11 cellular contexts compared by ENCODE assay signal in the genomic region with DNA sequence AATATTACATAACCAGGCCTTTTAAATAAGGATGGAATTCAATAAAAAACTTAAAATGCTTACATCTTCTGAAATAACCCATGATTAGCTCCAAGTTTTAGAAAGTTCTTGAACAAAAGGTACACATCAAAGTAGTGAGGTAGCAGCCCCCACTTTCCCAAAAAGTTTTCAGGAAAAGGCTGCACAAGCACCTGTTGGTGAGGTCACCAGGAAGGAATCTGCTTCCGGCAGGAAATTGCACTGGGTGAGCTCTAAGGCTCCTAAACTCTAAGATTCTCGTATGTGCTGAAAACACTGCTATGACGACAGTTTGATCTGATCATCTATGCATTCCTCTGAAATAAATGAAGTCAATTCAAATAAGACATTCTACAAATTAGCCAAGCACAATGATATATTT. TPM values are rescaled to one million over a fixed set of nuclear protein-coding genes. Genes with fewer than 3 reads are reported as not detected.
DNase-seq lines count a peak whose midpoint lies in the region; ATAC-seq and TF ChIP-seq lines count a peak whose summit lies in the region.
"Had no signal": no experiment of that assay in that cellular context is flagged by ENCODE, and none has a peak within 500 bp of the region (broad histone marks: within the 10 kb centered on the region; RNA-seq: fewer than 3 reads in every experiment).

No MANE protein-coding gene starts in this region.

- H3K36me3 ChIP-seq in Panc1 (ENCODE audit: control insufficient read depth, insufficient read depth, low read length) (no peaks in the 10 kb centered on the region), Caco-2 (ENCODE audit: control insufficient read depth, insufficient read depth, low read length) (no peaks in the 10 kb centered on the region)
- H3K36me3 ChIP-seq: cardiac muscle cell had no signal

- H3K9me3 ChIP-seq in Panc1 (ENCODE audit: control insufficient read depth, insufficient read depth, low read depth, low read length) (no peaks in the 10 kb centered on the region), Caco-2 (no peaks in the 10 kb centered on the region)

- POLR2A ChIA-PET in Panc1 (lab: Charles Lee) (interaction anchor here (0.7 kb wide), 1 partner anchor 8 kb away, joined by 14 read pairs; no protein-coding TSS in a partner anchor), Caco-2 (lab: Charles Lee) (no interaction called here)

- in situ Hi-C loops in Panc1 (cut with HindIII; ENCODE audit: low pct_unique_long_range_greater_than_20kb, low sequenced_read_pairs): no loop called here
- in situ Hi-C loops in GM13976 (cut with MboI; ENCODE audit: low sequenced_read_pairs, unreplicated experiment): no loop called here

- TF ChIP-seq CTCF in Panc1 (IDR thresholded peaks at IDR 0.05) (no peak), mesothelial cell of epicardium (IDR thresholded peaks at IDR 0.05; ENCODE audit: unreplicated experiment) (no peak), Caco-2 (IDR thresholded peaks at IDR 0.05; ENCODE audit: insufficient read depth in 1 of 2, low read depth in 1 of 2, low read length in 1 of 2, severe bottlenecking in 1 of 2, unreplicated experiment in 1 of 2) (no peak), GM13976 (IDR thresholded peaks at IDR 0.05; ENCODE audit: borderline replicate concordance, control extremely low read depth, extremely low read depth, insufficient read depth, missing control alignments) (no peak)

- CTCF ChIA-PET in Panc1 (lab: Charles Lee): no interaction called here
- CTCF ChIA-PET in Caco-2 (lab: Charles Lee): no interaction called here

- BruUV-seq in Panc1 (replicated peaks; lab: Mats Ljungman, UMichigan) (no TSS peak), Caco-2 (replicated peaks; lab: Mats Ljungman, UMichigan) (no TSS peak)

- H3K4me1 ChIP-seq in Panc1 (ENCODE audit: control insufficient read depth, insufficient read depth, low read length) (no peaks in the 10 kb centered on the region), Caco-2 (no peaks in the 10 kb centered on the region; the same call in 1 of the 2 replicates)

- peak overlapping the region; percentile 85 for H3K27ac Mint-ChIP-seq in mesothelial cell of epicardium
- H3K27ac Mint-ChIP-seq in Caco-2 (ENCODE audit: unreplicated experiment): no peak overlapping the region

- no peaks in the 10 kb centered on the region for H3K27me3 ChIP-seq in Panc1 (ENCODE audit: control insufficient read depth, insufficient read depth, low read length)
- H3K27me3 ChIP-seq in Caco-2 (replicated peaks; ENCODE audit: control insufficient read depth, insufficient read depth, low read length): no peaks in the 10 kb centered on the region
- H3K27me3 ChIP-seq: cardiac muscle cell had no signal

- H3K27me3 Mint-ChIP-seq in mesothelial cell of epicardium (ENCODE audit: low read depth): no peaks in the 10 kb centered on the region
- no peaks in the 10 kb centered on the region for H3K27me3 Mint-ChIP-seq in Caco-2 (ENCODE audit: insufficient read depth, unreplicated experiment)

- H3K27ac ChIP-seq in Panc1 (ENCODE audit: low read length): peak overlapping the region; percentile 39; the same call in 1 of the 2 replicates
- H3K27ac ChIP-seq: C4-2B, cardiac muscle cell had no signal

- H3K4me3 ChIP-seq in Panc1 (ENCODE audit: low read depth in 2 of 2, low read length in 2 of 2): no peak overlapping the region
- H3K4me3 ChIP-seq in Caco-2 (ENCODE audit: low read depth, low read length): no peak overlapping the region
- H3K4me3 ChIP-seq: cardiac muscle cell had no signal

- H3K9me3 Mint-ChIP-seq in mesothelial cell of epicardium (no peaks in the 10 kb centered on the region), Caco-2 (ENCODE audit: unreplicated experiment) (no peaks in the 10 kb centered on the region)

- peak; percentile 72 for DNase-seq in ELF-1 (ENCODE audit: low read depth, low spot score)
- DNase-seq in Panc1 (ENCODE audit: low read depth, low spot score): peak; percentile 43
- DNase-seq in epidermal melanocyte (ENCODE audit: insufficient read length, low spot score): peak; percentile 44
- DNase-seq in mesothelial cell of epicardium (ENCODE audit: low spot score in 2 of 2, unreplicated experiment in 2 of 2): no peak
- no peak for DNase-seq in Caco-2
- no peak for DNase-seq in NCI-H146 treated with DMSO at 0.1 percent for 48 hours (lab: John Stamatoyannopoulos, UW; ENCODE audit: unreplicated experiment)
- DNase-seq in GM13976 (ENCODE audit: low spot score): no peak
- no peak for DNase-seq in stimulated activated naive CD4-positive, alpha-beta T cell (lab: John Stamatoyannopoulos, UW)

- no peaks in the 10 kb centered on the region for H3K36me3 Mint-ChIP-seq in mesothelial cell of epicardium
- no peaks in the 10 kb centered on the region for H3K36me3 Mint-ChIP-seq in Caco-2 (ENCODE audit: insufficient read depth, unreplicated experiment)

- H3K4me1 Mint-ChIP-seq in mesothelial cell of epicardium: peaks cover 8% of the 10 kb centered on the region
- peaks cover 6% of the 10 kb centered on the region for H3K4me1 Mint-ChIP-seq in Caco-2 (ENCODE audit: low read depth, unreplicated experiment)

- intact Hi-C loops in Panc1 (cut with micrococcal nuclease; ENCODE audit: unreplicated experiment) (no loop called here), Caco-2 (cut with micrococcal nuclease; ENCODE audit: unreplicated experiment) (no loop called here)

- ATAC-seq in Panc1: peak; percentile 69; the same call in 1 of the 2 replicates
- ATAC-seq: sciatic nerve had no signal

- H3K4me3 Mint-ChIP-seq in mesothelial cell of epicardium (peak overlapping the region; percentile 38), Caco-2 (ENCODE audit: unreplicated experiment) (no peak overlapping the region)

RNA-seq across cellular contexts. Expression of a gene that starts 34.3 kb away (rescaled TPM):
- total RNA-seq in Panc1 (2021; ENCODE audit: unreplicated experiment) (40.9 TPM), mesothelial cell of epicardium (46.0 to 56.5 TPM (median 48.9 TPM) in 3 replicates), Caco-2 (2022) (19.0 and 28.5 TPM in 2 replicates)
- 59.4 TPM for polyA plus RNA-seq in Panc1 (2012; ENCODE audit: insufficient read length)

Comparison
In these comparisons a context has a peak if more than half of its experiments do, and no peak if none do; other contexts are left out.
1. DNase-seq: peak in ELF-1 (single experiment), Panc1 (single experiment) and epidermal melanocyte (single experiment); none in mesothelial cell of epicardium (0 of 2), Caco-2 (0 of 2), NCI-H146 treated with DMSO at 0.1 percent for 48 hours (single experiment), GM13976 (single experiment) and stimulated activated naive CD4-positive, alpha-beta T cell (0 of 6).